Comparison of ENCODE assay signal across 8 cellular contexts in genomic region chr2:43178055-43178598, GRCh38. TPM values are rescaled to one million over a fixed set of nuclear protein-coding genes. Genes with fewer than 3 reads are reported as not detected.
DNase-seq lines count a peak whose midpoint lies in the region; ATAC-seq and TF ChIP-seq lines count a peak whose summit lies in the region.

No MANE protein-coding gene starts in this region.

- POLR2A ChIA-PET in activated CD4-positive, alpha-beta memory T cell treated with anti-CD3 and anti-CD28 coated beads for 36 hours (lab: Charles Lee), result interaction anchor here (14.3 kb wide), 1 partner anchor 45 kb away, joined by 215 read pairs; the partner anchor contains the start of gene ZFP36L2

- H3K9me2 ChIP-seq in hepatocyte (replicated peaks; ENCODE audit: insufficient read depth), result no peaks in the 10 kb centered on the region

- H3K4me2 ChIP-seq in hepatocyte, result peak overlapping the region; percentile 21
- peak overlapping the region; percentile 71 for H3K4me2 ChIP-seq in skeletal muscle satellite cell (ENCODE audit: low read length)

- intact Hi-C loops in activated CD4-positive, alpha-beta memory T cell treated with anti-CD3 and anti-CD28 coated beads for 36 hours (cut with micrococcal nuclease), result no loop called here

- H3K9me3 Mint-ChIP-seq in HFFc6, result peaks cover 12% of the 10 kb centered on the region; the same call in 1 of the 2 replicates
- H3K9me3 Mint-ChIP-seq in activated CD4-positive, alpha-beta memory T cell treated with anti-CD3 and anti-CD28 coated beads for 36 hours, result no peaks in the 10 kb centered on the region

- H3K9ac ChIP-seq in skeletal muscle satellite cell (ENCODE audit: low read depth, low read length), result peak overlapping the region; percentile 83

- H3K27ac Mint-ChIP-seq in HFFc6, result 0 out of 2 replicates have a peak overlapping the region, but pooled peaks have one; percentile 12
- H3K27ac Mint-ChIP-seq in activated CD4-positive, alpha-beta memory T cell treated with anti-CD3 and anti-CD28 coated beads for 36 hours, result peak overlapping the region; percentile 87

- no peaks in the 10 kb centered on the region; the same call in 1 of the 2 replicates for H3K36me3 Mint-ChIP-seq in HFFc6 (ENCODE audit: low read depth)
- H3K36me3 Mint-ChIP-seq in activated CD4-positive, alpha-beta memory T cell treated with anti-CD3 and anti-CD28 coated beads for 36 hours, result no peaks in the 10 kb centered on the region

- H3K4me1 ChIP-seq in hepatocyte (ENCODE audit: insufficient read depth) (peaks cover 19% of the 10 kb centered on the region), skeletal muscle satellite cell (ENCODE audit: control insufficient read depth, insufficient read depth, low read length) (peaks cover 18% of the 10 kb centered on the region), HAP-1 (peaks cover 2% of the 10 kb centered on the region; the same call in 1 of the 2 replicates)

- peak overlapping the region; percentile 93 for H3K27ac ChIP-seq in hepatocyte

- H3K79me2 ChIP-seq in hepatocyte, result no peaks in the 10 kb centered on the region

- no peaks in the 10 kb centered on the region for H3K27me3 ChIP-seq in hepatocyte
- H3K27me3 ChIP-seq in skeletal muscle satellite cell (ENCODE audit: control insufficient read depth, insufficient read depth, low read length), result no peaks in the 10 kb centered on the region
- no peaks in the 10 kb centered on the region for H3K27me3 ChIP-seq in HAP-1 (ENCODE audit: low read depth)

- 43% methylated on average over 7 of the region's 7 CpGs for WGBS in hepatocyte (ENCODE audit: low lambda C conversion rate, missing lambda C conversion rate)

- H3K9me3 ChIP-seq in hepatocyte (ENCODE audit: low read depth) (no peaks in the 10 kb centered on the region), skeletal muscle satellite cell (replicated peaks; ENCODE audit: low read length) (peaks cover 14% of the 10 kb centered on the region), HAP-1 (no peaks in the 10 kb centered on the region)

- no peaks in the 10 kb centered on the region for H3K36me3 ChIP-seq in hepatocyte (replicated peaks; ENCODE audit: insufficient read depth, low read depth)
- no peaks in the 10 kb centered on the region for H3K36me3 ChIP-seq in skeletal muscle satellite cell (ENCODE audit: insufficient read depth, low read length)
- no peaks in the 10 kb centered on the region for H3K36me3 ChIP-seq in HAP-1 (replicated peaks)

- H3K4me1 Mint-ChIP-seq in HFFc6 (ENCODE audit: low read depth), result peaks cover 21% of the 10 kb centered on the region
- peaks cover 72% of the 10 kb centered on the region for H3K4me1 Mint-ChIP-seq in activated CD4-positive, alpha-beta memory T cell treated with anti-CD3 and anti-CD28 coated beads for 36 hours (ENCODE audit: low read depth)

- no peak overlapping the region for H3K4me3 Mint-ChIP-seq in HFFc6
- H3K4me3 Mint-ChIP-seq in activated CD4-positive, alpha-beta memory T cell treated with anti-CD3 and anti-CD28 coated beads for 36 hours, result no peak overlapping the region

- DNase-seq in HFFc6 (no peak), hepatocyte (ENCODE audit: low spot score) (no peak), SIG-M5 treated with dmso at 0.1 percent for 504 hours (lab: John Stamatoyannopoulos, UW; ENCODE audit: unreplicated experiment) (no peak), HAP-1 (ENCODE audit: low spot score in 2 of 2) (no peak)
- no peak for DNase-seq in activated CD4-positive, alpha-beta memory T cell treated with anti-CD3 and anti-CD28 coated beads for 36 hours

- peak overlapping the region; percentile 4 for H2AFZ ChIP-seq in hepatocyte

- in situ Hi-C loops in HAP-1 (cut with MboI; ENCODE audit: low sequenced_read_pairs), result no loop called here

- TF ChIP-seq CTCF in HFFc6 (IDR thresholded peaks at IDR 0.05) (no peak), hepatocyte (IDR thresholded peaks at IDR 0.05; ENCODE audit: poor library complexity) (no peak)

- CTCF ChIA-PET in activated CD4-positive, alpha-beta memory T cell treated with anti-CD3 and anti-CD28 coated beads for 36 hours (lab: Charles Lee), result interaction anchor here (1.5 to 15.7 kb wide), 3 partner anchors 10 to 45 kb away, joined by 4 to 269 read pairs (median 11); partner anchors contain the start of gene ZFP36L2

- no peak overlapping the region for H3K4me3 ChIP-seq in hepatocyte
- no peak overlapping the region for H3K4me3 ChIP-seq in skeletal muscle satellite cell (ENCODE audit: low read length)
- H3K4me3 ChIP-seq in HAP-1, result no peak overlapping the region

- ATAC-seq in GM21390 (IDR thresholded peaks at IDR 0.05; ENCODE audit: unreplicated experiment), result no peak
- no peak for ATAC-seq in HG03196 (IDR thresholded peaks at IDR 0.05; ENCODE audit: unreplicated experiment)

- H4K20me1 ChIP-seq in hepatocyte (ENCODE audit: insufficient read depth, poor library complexity, severe bottlenecking), result no peaks in the 10 kb centered on the region

- peaks cover 2% of the 10 kb centered on the region; the same call in 1 of the 2 replicates for H3K27me3 Mint-ChIP-seq in HFFc6 (ENCODE audit: insufficient read depth)
- H3K27me3 Mint-ChIP-seq in activated CD4-positive, alpha-beta memory T cell treated with anti-CD3 and anti-CD28 coated beads for 36 hours, result no peaks in the 10 kb centered on the region

RNA-seq across cellular contexts. Expression of gene ZFP36L2, which starts 48.3 kb away (rescaled TPM):
- total RNA-seq in HFFc6 (2021; fragmentation: NEBNext Ultra II Directional; extraction: Animal tissue kit (Norgen Biotek cat#: 25700)), result 10 to 100 TPM; 66.6 to 94.5 (median 81.5) TPM
- total RNA-seq in activated CD4-positive, alpha-beta memory T cell treated with anti-CD3 and anti-CD28 coated beads for 36 hours, result 10 to 100 TPM; 78.4 to 79.8 TPM
- 77.6 and 85.1 TPM in 2 replicates for total RNA-seq in hepatocyte
- 266 and 285 TPM in 2 replicates for polyA plus RNA-seq in hepatocyte
- 8.3 and 10.9 TPM in 2 replicates for total RNA-seq in skeletal muscle satellite cell (2012; rRNA removed)
